1 cellular context compared by ENCODE assay signal in the genomic region with DNA sequence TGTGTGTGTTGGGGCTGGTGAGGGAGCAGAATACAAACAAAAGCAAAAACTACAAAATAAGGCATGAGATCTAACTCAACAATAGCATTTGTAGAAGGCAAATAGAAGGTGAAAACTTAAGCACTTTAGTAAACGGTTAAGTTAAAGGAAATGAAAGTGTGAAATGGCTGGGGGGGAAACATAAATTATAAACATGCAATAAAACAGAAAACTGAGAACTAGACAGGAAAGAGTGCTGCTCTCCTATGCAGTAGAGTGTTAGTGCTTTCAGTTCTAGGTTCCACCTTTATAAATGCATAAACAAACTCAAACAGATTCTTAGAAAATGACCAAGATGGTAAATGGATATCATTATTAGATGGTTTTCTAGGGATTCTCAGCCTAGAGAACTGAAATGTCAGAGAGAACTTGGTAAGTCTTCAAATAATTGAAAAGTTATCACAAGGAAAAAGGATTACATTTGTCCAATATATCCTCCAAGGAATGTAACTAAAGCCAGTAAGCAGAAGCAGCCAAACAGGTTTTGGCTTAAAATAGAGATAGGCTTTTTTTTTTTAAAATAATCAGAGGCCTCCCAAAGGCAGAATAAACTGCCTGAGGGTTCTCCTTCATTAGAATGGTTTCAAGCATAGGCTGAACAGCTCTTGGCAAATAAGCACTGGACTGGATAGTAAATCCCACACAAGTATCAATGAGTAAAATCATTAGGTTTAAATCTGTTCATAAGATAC.
TF ChIP-seq lines count a peak whose summit lies in the region.

No MANE protein-coding gene starts in this region.

TF ChIP-seq in GM23338, 12 proteins besides CTCF, POLR2A, EP300 and RAD21 (continued from another document):
- TF ChIP-seq, protein P1, sequence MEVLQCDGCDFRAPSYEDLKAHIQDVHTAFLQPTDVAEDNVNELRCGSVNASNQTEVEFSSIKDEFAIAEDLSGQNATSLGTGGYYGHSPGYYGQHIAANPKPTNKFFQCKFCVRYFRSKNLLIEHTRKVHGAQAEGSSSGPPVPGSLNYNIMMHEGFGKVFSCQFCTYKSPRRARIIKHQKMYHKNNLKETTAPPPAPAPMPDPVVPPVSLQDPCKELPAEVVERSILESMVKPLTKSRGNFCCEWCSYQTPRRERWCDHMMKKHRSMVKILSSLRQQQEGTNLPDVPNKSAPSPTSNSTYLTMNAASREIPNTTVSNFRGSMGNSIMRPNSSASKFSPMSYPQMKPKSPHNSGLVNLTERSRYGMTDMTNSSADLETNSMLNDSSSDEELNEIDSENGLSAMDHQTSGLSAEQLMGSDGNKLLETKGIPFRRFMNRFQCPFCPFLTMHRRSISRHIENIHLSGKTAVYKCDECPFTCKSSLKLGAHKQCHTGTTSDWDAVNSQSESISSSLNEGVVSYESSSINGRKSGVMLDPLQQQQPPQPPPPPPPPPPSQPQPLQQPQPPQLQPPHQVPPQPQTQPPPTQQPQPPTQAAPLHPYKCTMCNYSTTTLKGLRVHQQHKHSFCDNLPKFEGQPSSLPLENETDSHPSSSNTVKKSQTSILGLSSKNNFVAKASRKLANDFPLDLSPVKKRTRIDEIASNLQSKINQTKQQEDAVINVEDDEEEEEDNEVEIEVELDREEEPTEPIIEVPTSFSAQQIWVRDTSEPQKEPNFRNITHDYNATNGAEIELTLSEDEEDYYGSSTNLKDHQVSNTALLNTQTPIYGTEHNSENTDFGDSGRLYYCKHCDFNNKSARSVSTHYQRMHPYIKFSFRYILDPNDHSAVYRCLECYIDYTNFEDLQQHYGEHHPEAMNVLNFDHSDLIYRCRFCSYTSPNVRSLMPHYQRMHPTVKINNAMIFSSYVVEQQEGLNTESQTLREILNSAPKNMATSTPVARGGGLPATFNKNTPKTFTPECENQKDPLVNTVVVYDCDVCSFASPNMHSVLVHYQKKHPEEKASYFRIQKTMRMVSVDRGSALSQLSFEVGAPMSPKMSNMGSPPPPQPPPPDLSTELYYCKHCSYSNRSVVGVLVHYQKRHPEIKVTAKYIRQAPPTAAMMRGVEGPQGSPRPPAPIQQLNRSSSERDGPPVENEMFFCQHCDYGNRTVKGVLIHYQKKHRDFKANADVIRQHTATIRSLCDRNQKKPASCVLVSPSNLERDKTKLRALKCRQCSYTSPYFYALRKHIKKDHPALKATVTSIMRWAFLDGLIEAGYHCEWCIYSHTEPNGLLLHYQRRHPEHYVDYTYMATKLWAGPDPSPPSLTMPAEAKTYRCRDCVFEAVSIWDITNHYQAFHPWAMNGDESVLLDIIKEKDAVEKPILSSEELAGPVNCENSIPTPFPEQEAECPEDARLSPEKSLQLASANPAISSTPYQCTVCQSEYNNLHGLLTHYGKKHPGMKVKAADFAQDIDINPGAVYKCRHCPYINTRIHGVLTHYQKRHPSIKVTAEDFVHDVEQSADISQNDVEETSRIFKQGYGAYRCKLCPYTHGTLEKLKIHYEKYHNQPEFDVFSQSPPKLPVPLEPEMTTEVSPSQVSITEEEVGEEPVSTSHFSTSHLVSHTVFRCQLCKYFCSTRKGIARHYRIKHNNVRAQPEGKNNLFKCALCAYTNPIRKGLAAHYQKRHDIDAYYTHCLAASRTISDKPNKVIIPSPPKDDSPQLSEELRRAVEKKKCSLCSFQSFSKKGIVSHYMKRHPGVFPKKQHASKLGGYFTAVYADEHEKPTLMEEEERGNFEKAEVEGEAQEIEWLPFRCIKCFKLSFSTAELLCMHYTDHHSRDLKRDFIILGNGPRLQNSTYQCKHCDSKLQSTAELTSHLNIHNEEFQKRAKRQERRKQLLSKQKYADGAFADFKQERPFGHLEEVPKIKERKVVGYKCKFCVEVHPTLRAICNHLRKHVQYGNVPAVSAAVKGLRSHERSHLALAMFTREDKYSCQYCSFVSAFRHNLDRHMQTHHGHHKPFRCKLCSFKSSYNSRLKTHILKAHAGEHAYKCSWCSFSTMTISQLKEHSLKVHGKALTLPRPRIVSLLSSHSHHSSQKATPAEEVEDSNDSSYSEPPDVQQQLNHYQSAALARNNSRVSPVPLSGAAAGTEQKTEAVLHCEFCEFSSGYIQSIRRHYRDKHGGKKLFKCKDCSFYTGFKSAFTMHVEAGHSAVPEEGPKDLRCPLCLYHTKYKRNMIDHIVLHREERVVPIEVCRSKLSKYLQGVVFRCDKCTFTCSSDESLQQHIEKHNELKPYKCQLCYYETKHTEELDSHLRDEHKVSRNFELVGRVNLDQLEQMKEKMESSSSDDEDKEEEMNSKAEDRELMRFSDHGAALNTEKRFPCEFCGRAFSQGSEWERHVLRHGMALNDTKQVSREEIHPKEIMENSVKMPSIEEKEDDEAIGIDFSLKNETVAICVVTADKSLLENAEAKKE (CRISPR knock-in tag; IDR thresholded peaks at IDR 0.05) = no peak
- TF ChIP-seq, protein P2, sequence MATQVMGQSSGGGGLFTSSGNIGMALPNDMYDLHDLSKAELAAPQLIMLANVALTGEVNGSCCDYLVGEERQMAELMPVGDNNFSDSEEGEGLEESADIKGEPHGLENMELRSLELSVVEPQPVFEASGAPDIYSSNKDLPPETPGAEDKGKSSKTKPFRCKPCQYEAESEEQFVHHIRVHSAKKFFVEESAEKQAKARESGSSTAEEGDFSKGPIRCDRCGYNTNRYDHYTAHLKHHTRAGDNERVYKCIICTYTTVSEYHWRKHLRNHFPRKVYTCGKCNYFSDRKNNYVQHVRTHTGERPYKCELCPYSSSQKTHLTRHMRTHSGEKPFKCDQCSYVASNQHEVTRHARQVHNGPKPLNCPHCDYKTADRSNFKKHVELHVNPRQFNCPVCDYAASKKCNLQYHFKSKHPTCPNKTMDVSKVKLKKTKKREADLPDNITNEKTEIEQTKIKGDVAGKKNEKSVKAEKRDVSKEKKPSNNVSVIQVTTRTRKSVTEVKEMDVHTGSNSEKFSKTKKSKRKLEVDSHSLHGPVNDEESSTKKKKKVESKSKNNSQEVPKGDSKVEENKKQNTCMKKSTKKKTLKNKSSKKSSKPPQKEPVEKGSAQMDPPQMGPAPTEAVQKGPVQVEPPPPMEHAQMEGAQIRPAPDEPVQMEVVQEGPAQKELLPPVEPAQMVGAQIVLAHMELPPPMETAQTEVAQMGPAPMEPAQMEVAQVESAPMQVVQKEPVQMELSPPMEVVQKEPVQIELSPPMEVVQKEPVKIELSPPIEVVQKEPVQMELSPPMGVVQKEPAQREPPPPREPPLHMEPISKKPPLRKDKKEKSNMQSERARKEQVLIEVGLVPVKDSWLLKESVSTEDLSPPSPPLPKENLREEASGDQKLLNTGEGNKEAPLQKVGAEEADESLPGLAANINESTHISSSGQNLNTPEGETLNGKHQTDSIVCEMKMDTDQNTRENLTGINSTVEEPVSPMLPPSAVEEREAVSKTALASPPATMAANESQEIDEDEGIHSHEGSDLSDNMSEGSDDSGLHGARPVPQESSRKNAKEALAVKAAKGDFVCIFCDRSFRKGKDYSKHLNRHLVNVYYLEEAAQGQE (IDR thresholded peaks at IDR 0.05; ENCODE audit: unreplicated experiment) = no peak
- TF ChIP-seq STAT1 (IDR thresholded peaks at IDR 0.05; ENCODE audit: unreplicated experiment) (no peak), JUNB (IDR thresholded peaks at IDR 0.05; ENCODE audit: unreplicated experiment) (no peak)
